In genomic region chr7:6649241-6649961, GRCh38 we compare ENCODE assay signal across 1 cellular context.
TF ChIP-seq lines count a peak whose summit lies in the region.

No MANE protein-coding gene starts in this region.

TF ChIP-seq in WTC11, 78 proteins besides CTCF, POLR2A, EP300 and RAD21 (continued from another document):
- TF ChIP-seq, protein P1, sequence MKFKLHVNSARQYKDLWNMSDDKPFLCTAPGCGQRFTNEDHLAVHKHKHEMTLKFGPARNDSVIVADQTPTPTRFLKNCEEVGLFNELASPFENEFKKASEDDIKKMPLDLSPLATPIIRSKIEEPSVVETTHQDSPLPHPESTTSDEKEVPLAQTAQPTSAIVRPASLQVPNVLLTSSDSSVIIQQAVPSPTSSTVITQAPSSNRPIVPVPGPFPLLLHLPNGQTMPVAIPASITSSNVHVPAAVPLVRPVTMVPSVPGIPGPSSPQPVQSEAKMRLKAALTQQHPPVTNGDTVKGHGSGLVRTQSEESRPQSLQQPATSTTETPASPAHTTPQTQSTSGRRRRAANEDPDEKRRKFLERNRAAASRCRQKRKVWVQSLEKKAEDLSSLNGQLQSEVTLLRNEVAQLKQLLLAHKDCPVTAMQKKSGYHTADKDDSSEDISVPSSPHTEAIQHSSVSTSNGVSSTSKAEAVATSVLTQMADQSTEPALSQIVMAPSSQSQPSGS (CRISPR knock-in tag; IDR thresholded peaks at IDR 0.05; ENCODE audit: borderline replicate concordance, low read depth), result no peak
- TF ChIP-seq, protein P2, sequence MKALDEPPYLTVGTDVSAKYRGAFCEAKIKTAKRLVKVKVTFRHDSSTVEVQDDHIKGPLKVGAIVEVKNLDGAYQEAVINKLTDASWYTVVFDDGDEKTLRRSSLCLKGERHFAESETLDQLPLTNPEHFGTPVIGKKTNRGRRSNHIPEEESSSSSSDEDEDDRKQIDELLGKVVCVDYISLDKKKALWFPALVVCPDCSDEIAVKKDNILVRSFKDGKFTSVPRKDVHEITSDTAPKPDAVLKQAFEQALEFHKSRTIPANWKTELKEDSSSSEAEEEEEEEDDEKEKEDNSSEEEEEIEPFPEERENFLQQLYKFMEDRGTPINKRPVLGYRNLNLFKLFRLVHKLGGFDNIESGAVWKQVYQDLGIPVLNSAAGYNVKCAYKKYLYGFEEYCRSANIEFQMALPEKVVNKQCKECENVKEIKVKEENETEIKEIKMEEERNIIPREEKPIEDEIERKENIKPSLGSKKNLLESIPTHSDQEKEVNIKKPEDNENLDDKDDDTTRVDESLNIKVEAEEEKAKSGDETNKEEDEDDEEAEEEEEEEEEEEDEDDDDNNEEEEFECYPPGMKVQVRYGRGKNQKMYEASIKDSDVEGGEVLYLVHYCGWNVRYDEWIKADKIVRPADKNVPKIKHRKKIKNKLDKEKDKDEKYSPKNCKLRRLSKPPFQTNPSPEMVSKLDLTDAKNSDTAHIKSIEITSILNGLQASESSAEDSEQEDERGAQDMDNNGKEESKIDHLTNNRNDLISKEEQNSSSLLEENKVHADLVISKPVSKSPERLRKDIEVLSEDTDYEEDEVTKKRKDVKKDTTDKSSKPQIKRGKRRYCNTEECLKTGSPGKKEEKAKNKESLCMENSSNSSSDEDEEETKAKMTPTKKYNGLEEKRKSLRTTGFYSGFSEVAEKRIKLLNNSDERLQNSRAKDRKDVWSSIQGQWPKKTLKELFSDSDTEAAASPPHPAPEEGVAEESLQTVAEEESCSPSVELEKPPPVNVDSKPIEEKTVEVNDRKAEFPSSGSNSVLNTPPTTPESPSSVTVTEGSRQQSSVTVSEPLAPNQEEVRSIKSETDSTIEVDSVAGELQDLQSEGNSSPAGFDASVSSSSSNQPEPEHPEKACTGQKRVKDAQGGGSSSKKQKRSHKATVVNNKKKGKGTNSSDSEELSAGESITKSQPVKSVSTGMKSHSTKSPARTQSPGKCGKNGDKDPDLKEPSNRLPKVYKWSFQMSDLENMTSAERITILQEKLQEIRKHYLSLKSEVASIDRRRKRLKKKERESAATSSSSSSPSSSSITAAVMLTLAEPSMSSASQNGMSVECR (CRISPR knock-in tag; IDR thresholded peaks at IDR 0.05; ENCODE audit: borderline replicate concordance), result no peak
TF ChIP-seq in WTC11: peak in this region for 0.
